In the genomic region with DNA sequence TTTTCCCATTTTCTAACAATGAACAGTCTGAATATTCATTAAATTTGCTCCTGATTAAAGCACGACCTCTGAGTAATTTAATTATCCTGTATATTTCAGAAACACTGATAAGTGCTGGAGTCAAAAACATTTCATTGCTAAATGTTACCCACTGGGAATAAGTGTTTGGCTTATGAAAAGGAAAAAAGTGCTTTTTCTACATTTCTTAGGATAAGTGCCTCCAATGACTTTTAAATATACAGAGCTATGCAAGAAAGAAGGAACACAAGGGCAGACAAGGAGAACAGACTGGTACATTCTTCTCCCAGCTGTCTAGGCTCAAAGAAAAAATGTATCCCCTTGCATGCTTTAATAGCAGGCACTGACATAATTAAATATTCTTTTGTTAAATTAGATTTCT, we compare ENCODE assay signal across 4 cellular contexts. TPM values are rescaled to one million over a fixed set of nuclear protein-coding genes. Genes with fewer than 3 reads are reported as not detected.
"Had no signal": no experiment of that assay in that cellular context is flagged by ENCODE, and none has a peak within 500 bp of the region (broad histone marks: within the 10 kb centered on the region; RNA-seq: fewer than 3 reads in every experiment).

No MANE protein-coding gene starts in this region.

- H3K4me2 ChIP-seq: GM23338 had no signal

- H3K9me3 Mint-ChIP-seq: GM23338, H9 had no signal

- H3K27ac Mint-ChIP-seq: GM23338, H9 had no signal

- H3K4me3 Mint-ChIP-seq: GM23338, H9 had no signal

- ATAC-seq: GM23338 had no signal

- H3K4me1 Mint-ChIP-seq: GM23338 had no signal

- DNase-seq: H9, IMR-90 had no signal

- H3K4me3 ChIP-seq: GM23338 had no signal

- H2AFZ ChIP-seq: GM23338 had no signal

RNA-seq across cellular contexts. Expression of a gene that starts 32.3 kb away (rescaled TPM):
- total RNA-seq: HT-29, IMR-90 had no signal
- polyA plus RNA-seq: IMR-90 had no signal
